ENCODE assay signal across 1 cellular context in genomic region chr1:247406014-247406656, GRCh38.
TF ChIP-seq lines count a peak whose summit lies in the region.

No MANE protein-coding gene starts in this region.

TF ChIP-seq in K562, 482 proteins besides CTCF, POLR2A, EP300 and RAD21:
- TF ChIP-seq GABPB1 (CRISPR knock-in tag; IDR thresholded peaks at IDR 0.05) (peak; percentile 43; the same call in 1 of the 2 replicates), MAZ (CRISPR knock-in tag; conservative IDR thresholded peaks at IDR 0.05 in 1 of 2, IDR thresholded peaks at IDR 0.05 in 1 of 2) (no peak), MTA3 (IDR thresholded peaks at IDR 0.05; ENCODE audit: borderline replicate concordance) (peak; percentile 90), ZFP30 (CRISPR knock-in tag; IDR thresholded peaks at IDR 0.05; ENCODE audit: borderline replicate concordance) (no peak), USF1 (CRISPR knock-in tag; IDR thresholded peaks at IDR 0.05) (peak; percentile 90), CREB3L1 (IDR thresholded peaks at IDR 0.05; ENCODE audit: borderline replicate concordance, low read depth) (peak; percentile 43; the same call in 1 of the 2 replicates), NCOA1 (IDR thresholded peaks at IDR 0.05; ENCODE audit: low read depth) (peak; percentile 88), CREB1 (IDR thresholded peaks at IDR 0.05) (peak; percentile 96), CREB1 (CRISPR knock-in tag; IDR thresholded peaks at IDR 0.05) (peak; percentile 97), TARDBP (IDR thresholded peaks at IDR 0.05) (peak; percentile 82; the same call in 1 of the 2 replicates), ATF2 (CRISPR knock-in tag; IDR thresholded peaks at IDR 0.05) (peak; percentile 64; the same call in 1 of the 2 replicates), FOXJ2 (tag; IDR thresholded peaks at IDR 0.05) (no peak), ZBTB12 (CRISPR knock-in tag; IDR thresholded peaks at IDR 0.05) (0 out of 2 replicates have a peak, but pooled peaks have one; percentile 19), KHSRP (IDR thresholded peaks at IDR 0.05) (peak; percentile 59; the same call in 1 of the 2 replicates), MAX (CRISPR knock-in tag; IDR thresholded peaks at IDR 0.05) (peak; percentile 65), JUND (IDR thresholded peaks at IDR 0.05; ENCODE audit: borderline replicate concordance, low read depth, low read length) (no peak), JUND (tag; IDR thresholded peaks at IDR 0.05; ENCODE audit: borderline replicate concordance, low read depth, low read length) (peak; percentile 33; the same call in 1 of the 3 replicates), MEF2D (tag; conservative IDR thresholded peaks at IDR 0.05; ENCODE audit: low read depth) (no peak), CREB3 (tag; conservative IDR thresholded peaks at IDR 0.05; ENCODE audit: low read depth) (no peak), ZNF140 (CRISPR knock-in tag; IDR thresholded peaks at IDR 0.05) (no peak), ATF1 (CRISPR knock-in tag; IDR thresholded peaks at IDR 0.05) (peak; percentile 62; the same call in 1 of the 2 replicates), ATF1 (tag; IDR thresholded peaks at IDR 0.05) (peak; percentile 96), CREM (IDR thresholded peaks at IDR 0.05; ENCODE audit: low read depth) (peak; percentile 87)
